Comparison of ENCODE assay signal across 3 cellular contexts in genomic region chr12:49610785-49611184, GRCh38. TPM values are rescaled to one million over a fixed set of nuclear protein-coding genes. Genes with fewer than 3 reads are reported as not detected.
"Had no signal": no experiment of that assay in that cellular context is flagged by ENCODE, and none has a peak within 500 bp of the region (broad histone marks: within the 10 kb centered on the region; RNA-seq: fewer than 3 reads in every experiment).

No MANE protein-coding gene starts in this region.

RNA-seq across cellular contexts. Expression of gene FAM186B, which starts 5.3 kb away (rescaled TPM):
- total RNA-seq: occipital lobe, skeletal muscle tissue had no signal
- polyA plus RNA-seq: neural cell had no signal
